8 cellular contexts compared by ENCODE assay signal in the genomic region with DNA sequence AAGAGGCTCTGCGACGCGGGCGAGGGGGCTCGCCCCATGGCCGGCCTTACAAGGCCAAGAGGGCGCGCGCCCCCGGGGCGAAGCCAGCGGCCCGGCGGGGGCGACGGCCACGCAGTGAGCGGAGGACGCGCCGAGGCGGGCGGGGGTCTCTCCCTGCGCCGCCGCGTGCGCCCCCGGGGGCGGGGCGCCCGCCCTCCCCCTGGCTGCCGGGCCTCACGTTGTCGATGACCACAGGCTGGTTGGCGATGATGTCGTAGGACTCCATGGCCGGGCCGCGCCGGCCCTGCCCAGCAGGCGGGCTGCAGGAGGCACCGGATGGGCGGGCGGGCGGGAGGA. TPM values are rescaled to one million over a fixed set of nuclear protein-coding genes. Genes with fewer than 3 reads are reported as not detected.
A peak's percentile ranks its signal among the peaks of the same experiment; 100 is the strongest.
DNase-seq lines count a peak whose midpoint lies in the region; ATAC-seq and TF ChIP-seq lines count a peak whose summit lies in the region.

No MANE protein-coding gene starts in this region.

- H3K4me3 ChIP-seq in cardiac muscle cell = peak overlapping the region; percentile 70
- H3K4me3 ChIP-seq in liver (ENCODE audit: low read depth in 1 of 3, low read length in 3 of 3) = peak overlapping the region; percentile 61 to 99 (median 96)
- peak overlapping the region; percentile 59 to 93 (median 72) for H3K4me3 ChIP-seq in upper lobe of left lung

- no peaks in the 10 kb centered on the region for H3K27me3 Mint-ChIP-seq in activated naive CD8-positive, alpha-beta T cell treated with anti-CD3 and anti-CD28 coated beads for 36 hours

- ATAC-seq in left ventricle myocardium superior (no peak), upper lobe of left lung (ENCODE audit: low FRiP score in 2 of 2) (no peak), HG03025 (IDR thresholded peaks at IDR 0.05; ENCODE audit: low FRiP score, unreplicated experiment) (no peak)

- no peak for TF ChIP-seq CTCF in cardiac muscle cell (IDR thresholded peaks at IDR 0.05; ENCODE audit: low read depth, low read length)
- no peak for TF ChIP-seq CTCF in liver (IDR thresholded peaks at IDR 0.05; ENCODE audit: low read depth, low read length, missing input control)
- TF ChIP-seq CTCF in upper lobe of left lung (IDR thresholded peaks at IDR 0.05) = peak in 1 of 6 experiments; percentile 21

- TF ChIP-seq RAD21 in liver (IDR thresholded peaks at IDR 0.05) = no peak

- H3K36me3 ChIP-seq in cardiac muscle cell (peaks cover 3% of the 10 kb centered on the region), liver (ENCODE audit: control insufficient read depth in 4 of 4, insufficient read depth in 3 of 4, low read depth in 1 of 4, low read length in 3 of 4) (peaks cover 0 to 13% (median 7%) of the 10 kb centered on the region in 4 donors), upper lobe of left lung (peaks cover 6 to 18% (median 11%) of the 10 kb centered on the region in 4 donors)

- peak overlapping the region; percentile 90 for H3K4me3 Mint-ChIP-seq in activated naive CD8-positive, alpha-beta T cell treated with anti-CD3 and anti-CD28 coated beads for 36 hours

- H3K4me1 Mint-ChIP-seq in activated naive CD8-positive, alpha-beta T cell treated with anti-CD3 and anti-CD28 coated beads for 36 hours = peaks cover 18% of the 10 kb centered on the region

- H3K36me3 Mint-ChIP-seq in activated naive CD8-positive, alpha-beta T cell treated with anti-CD3 and anti-CD28 coated beads for 36 hours = peaks cover 20% of the 10 kb centered on the region

- H3K27me3 ChIP-seq in cardiac muscle cell (no peaks in the 10 kb centered on the region), liver (ENCODE audit: control insufficient read depth in 4 of 4, insufficient read depth in 4 of 4, low read length in 3 of 4) (no peaks in the 10 kb centered on the region), upper lobe of left lung (no peaks in the 10 kb centered on the region)

- TF ChIP-seq POLR2A in upper lobe of left lung (IDR thresholded peaks at IDR 0.05) = peak in 1 of 4 donors; percentile 53

- H3K4me1 ChIP-seq in cardiac muscle cell (ENCODE audit: low read depth) = peaks cover 8% of the 10 kb centered on the region
- peaks cover 10 to 15% (median 13%) of the 10 kb centered on the region in 4 donors for H3K4me1 ChIP-seq in liver (ENCODE audit: control insufficient read depth in 4 of 4, insufficient read depth in 4 of 4, low read length in 3 of 4)
- H3K4me1 ChIP-seq in upper lobe of left lung = peaks cover 12 to 34% (median 30%) of the 10 kb centered on the region in 4 donors

- intact Hi-C loops in left ventricle myocardium superior (cut with micrococcal nuclease) = no loop called here

- H3K9me3 ChIP-seq in cardiac muscle cell (ENCODE audit: low read depth) (no peaks in the 10 kb centered on the region), liver (ENCODE audit: control insufficient read depth in 4 of 4, low read length in 3 of 4) (no peaks in the 10 kb centered on the region), upper lobe of left lung (no peaks in the 10 kb centered on the region)

- WGBS in liver = under 1% methylated on average over 46 of the region's 46 CpGs
- WGBS in upper lobe of left lung, 2 donors = 3% methylated on average over 18 of the region's 46 CpGs; no CpG with 5 or more reads in 1 of the 2 donors

- H3K27ac ChIP-seq in cardiac muscle cell (peak overlapping the region; percentile 96), liver (ENCODE audit: low read depth in 1 of 2, low read length in 2 of 2) (peak overlapping the region; percentile 87 to 97), upper lobe of left lung (peak overlapping the region; percentile 93 to 98 (median 96))

- H3K27ac Mint-ChIP-seq in activated naive CD8-positive, alpha-beta T cell treated with anti-CD3 and anti-CD28 coated beads for 36 hours = peak overlapping the region; percentile 98

- TF ChIP-seq EP300 in upper lobe of left lung (IDR thresholded peaks at IDR 0.05) = no peak

- DNase-seq in cardiac muscle cell (ENCODE audit: low read depth in 1 of 2, low spot score in 1 of 2) = peak in 1 of 2 donors; percentile 89
- DNase-seq in left ventricle myocardium superior = no peak
- DNase-seq in activated naive CD8-positive, alpha-beta T cell treated with anti-CD3 and anti-CD28 coated beads for 36 hours = no peak
- DNase-seq in upper lobe of left lung = no peak
- no peak for DNase-seq in NCI-H1105 treated with DMSO at 0.1 percent for 48 hours (lab: John Stamatoyannopoulos, UW)
- DNase-seq in LoVo (ENCODE audit: low spot score) = no peak

- H3K9ac ChIP-seq in liver (ENCODE audit: low read depth in 1 of 2, low read length in 2 of 2) = peak overlapping the region; percentile 51 to 99

- H3K9me3 Mint-ChIP-seq in activated naive CD8-positive, alpha-beta T cell treated with anti-CD3 and anti-CD28 coated beads for 36 hours = no peaks in the 10 kb centered on the region

TF ChIP-seq in liver, 16 proteins besides CTCF, POLR2A, EP300 and RAD21:
- TF ChIP-seq FOXA1 (IDR thresholded peaks at IDR 0.05) (no peak), JUND (IDR thresholded peaks at IDR 0.05) (no peak), SP1 (IDR thresholded peaks at IDR 0.05) (no peak), RXRA (IDR thresholded peaks at IDR 0.05) (no peak), HNF4G (IDR thresholded peaks at IDR 0.05) (no peak), YY1 (IDR thresholded peaks at IDR 0.05) (no peak)
- TF ChIP-seq, protein P1, sequence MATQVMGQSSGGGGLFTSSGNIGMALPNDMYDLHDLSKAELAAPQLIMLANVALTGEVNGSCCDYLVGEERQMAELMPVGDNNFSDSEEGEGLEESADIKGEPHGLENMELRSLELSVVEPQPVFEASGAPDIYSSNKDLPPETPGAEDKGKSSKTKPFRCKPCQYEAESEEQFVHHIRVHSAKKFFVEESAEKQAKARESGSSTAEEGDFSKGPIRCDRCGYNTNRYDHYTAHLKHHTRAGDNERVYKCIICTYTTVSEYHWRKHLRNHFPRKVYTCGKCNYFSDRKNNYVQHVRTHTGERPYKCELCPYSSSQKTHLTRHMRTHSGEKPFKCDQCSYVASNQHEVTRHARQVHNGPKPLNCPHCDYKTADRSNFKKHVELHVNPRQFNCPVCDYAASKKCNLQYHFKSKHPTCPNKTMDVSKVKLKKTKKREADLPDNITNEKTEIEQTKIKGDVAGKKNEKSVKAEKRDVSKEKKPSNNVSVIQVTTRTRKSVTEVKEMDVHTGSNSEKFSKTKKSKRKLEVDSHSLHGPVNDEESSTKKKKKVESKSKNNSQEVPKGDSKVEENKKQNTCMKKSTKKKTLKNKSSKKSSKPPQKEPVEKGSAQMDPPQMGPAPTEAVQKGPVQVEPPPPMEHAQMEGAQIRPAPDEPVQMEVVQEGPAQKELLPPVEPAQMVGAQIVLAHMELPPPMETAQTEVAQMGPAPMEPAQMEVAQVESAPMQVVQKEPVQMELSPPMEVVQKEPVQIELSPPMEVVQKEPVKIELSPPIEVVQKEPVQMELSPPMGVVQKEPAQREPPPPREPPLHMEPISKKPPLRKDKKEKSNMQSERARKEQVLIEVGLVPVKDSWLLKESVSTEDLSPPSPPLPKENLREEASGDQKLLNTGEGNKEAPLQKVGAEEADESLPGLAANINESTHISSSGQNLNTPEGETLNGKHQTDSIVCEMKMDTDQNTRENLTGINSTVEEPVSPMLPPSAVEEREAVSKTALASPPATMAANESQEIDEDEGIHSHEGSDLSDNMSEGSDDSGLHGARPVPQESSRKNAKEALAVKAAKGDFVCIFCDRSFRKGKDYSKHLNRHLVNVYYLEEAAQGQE (IDR thresholded peaks at IDR 0.05) = no peak
- TF ChIP-seq, protein P2, sequence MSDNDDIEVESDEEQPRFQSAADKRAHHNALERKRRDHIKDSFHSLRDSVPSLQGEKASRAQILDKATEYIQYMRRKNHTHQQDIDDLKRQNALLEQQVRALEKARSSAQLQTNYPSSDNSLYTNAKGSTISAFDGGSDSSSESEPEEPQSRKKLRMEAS (IDR thresholded peaks at IDR 0.05) = no peak

RNA-seq across cellular contexts. Expression of a gene that starts 0.2 kb away (rescaled TPM):
- 103 and 109 TPM in 2 replicates for total RNA-seq in cardiac muscle cell
- polyA plus RNA-seq in cardiac muscle cell = 22.9 and 26.3 TPM in 2 replicates
- 60.1 TPM for total RNA-seq in left ventricle myocardium superior
- 10 to 100 TPM; 85.4 to 89.6 TPM for total RNA-seq in activated naive CD8-positive, alpha-beta T cell treated with anti-CD3 and anti-CD28 coated beads for 36 hours
- 10 to 100 TPM; 24.4 to 33.2 TPM for total RNA-seq in liver
- polyA plus RNA-seq in liver = 10 to 100 TPM; 15.3 to 35.8 TPM
- 10 to 100 TPM; 63.9 to 83.0 (median 69.9) TPM for total RNA-seq in upper lobe of left lung

RNA-seq across cellular contexts. Expression of a gene that starts 5.9 kb away (rescaled TPM):
- total RNA-seq in cardiac muscle cell = 2.4 and 6.7 TPM in 2 replicates
- 6.8 and 9.4 TPM in 2 replicates for polyA plus RNA-seq in cardiac muscle cell
- total RNA-seq in left ventricle myocardium superior = 2.3 TPM
- 1 to 10 TPM; 6.1 to 7.3 TPM for total RNA-seq in activated naive CD8-positive, alpha-beta T cell treated with anti-CD3 and anti-CD28 coated beads for 36 hours
- 1 to 10 TPM; 3.5 to 8.0 TPM for total RNA-seq in liver
- polyA plus RNA-seq in liver = 1 to 10 TPM in 1 of 2 donors, under 1 TPM in 1; 0.96 to 1.9 TPM
- 10 to 100 TPM in 4 of 6 donors, 1 to 10 TPM in 2; 9.1 to 45.1 (median 23.1) TPM for total RNA-seq in upper lobe of left lung

RNA-seq across cellular contexts. Expression of a gene that starts 17.7 kb away (rescaled TPM):
- 429 and 749 TPM in 2 replicates for total RNA-seq in cardiac muscle cell
- 801 and 969 TPM in 2 replicates for polyA plus RNA-seq in cardiac muscle cell
- 1,390 TPM for total RNA-seq in left ventricle myocardium superior
- total RNA-seq in activated naive CD8-positive, alpha-beta T cell treated with anti-CD3 and anti-CD28 coated beads for 36 hours = 100 to 1,000 TPM; 214 to 225 TPM
- total RNA-seq in liver = 100 to 1,000 TPM; 103 to 241 TPM
- 100 to 1,000 TPM; 288 to 423 TPM for polyA plus RNA-seq in liver
- total RNA-seq in upper lobe of left lung = 100 to 1,000 TPM in 5 of 6 donors, 10 to 100 TPM in 1; 97.4 to 237 (median 177) TPM

RNA-seq across cellular contexts. Expression of a gene that starts 49.8 kb away (rescaled TPM):
- total RNA-seq in cardiac muscle cell = 2.7 and 7.3 TPM in 2 replicates
- polyA plus RNA-seq in cardiac muscle cell = 0.32 and 3.5 TPM in 2 replicates
- 1.7 TPM for total RNA-seq in left ventricle myocardium superior
- total RNA-seq in activated naive CD8-positive, alpha-beta T cell treated with anti-CD3 and anti-CD28 coated beads for 36 hours = 100 to 1,000 TPM; 198 to 204 TPM
- 1 to 10 TPM; 1.4 to 4.9 TPM for total RNA-seq in liver
- 1 to 10 TPM; 1.2 to 1.3 TPM for polyA plus RNA-seq in liver
- 10 to 100 TPM in 3 of 6 donors, 1 to 10 TPM in 3; 6.4 to 88.0 (median 11.3) TPM for total RNA-seq in upper lobe of left lung
